Comparison of ENCODE assay signal across 8 cellular contexts in the genomic region with DNA sequence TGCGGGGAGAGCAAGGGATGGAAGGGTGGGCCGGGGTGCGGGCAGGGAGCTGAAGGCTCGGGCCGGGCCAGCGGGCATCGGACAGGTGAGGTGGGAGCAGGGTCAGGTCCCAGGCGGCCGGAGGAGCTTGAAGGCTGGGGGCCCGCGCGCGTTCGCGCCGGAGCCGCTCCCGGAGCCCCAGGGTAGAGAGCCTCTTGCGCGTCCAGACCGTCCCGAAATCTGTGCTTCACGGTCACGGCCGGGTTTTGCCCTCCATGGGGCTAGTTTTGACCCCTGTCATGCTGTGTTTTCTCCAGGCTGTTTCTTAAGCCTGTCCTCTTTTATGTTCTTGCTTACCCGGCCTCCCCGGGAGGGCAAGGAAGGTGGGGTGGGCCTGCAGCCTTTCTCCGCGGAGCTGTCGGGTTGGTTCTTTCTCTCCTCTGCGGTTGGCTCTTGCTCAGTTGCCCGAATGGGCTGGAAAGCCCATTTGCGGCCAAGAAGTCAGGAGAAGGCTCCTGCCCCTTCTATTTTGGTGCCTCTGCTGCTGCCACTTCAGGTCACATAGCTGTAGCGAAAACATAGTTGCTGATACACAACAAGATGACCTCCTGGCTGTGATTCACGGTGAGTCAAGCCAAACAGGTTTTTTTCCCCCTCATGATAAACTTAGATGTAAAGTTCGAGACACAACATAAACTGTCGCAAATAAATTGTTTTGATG. TPM values are rescaled to one million over a fixed set of nuclear protein-coding genes. Genes with fewer than 3 reads are reported as not detected.
DNase-seq lines count a peak whose midpoint lies in the region; ATAC-seq and TF ChIP-seq lines count a peak whose summit lies in the region.

No MANE protein-coding gene starts in this region.

- intact Hi-C loops in upper lobe of right lung (cut with DNase I), result no loop called here

- H3K9me3 ChIP-seq in upper lobe of right lung, result no peaks in the 10 kb centered on the region

- ATAC-seq in GM21367 (IDR thresholded peaks at IDR 0.05; ENCODE audit: unreplicated experiment) (peak; percentile 41), HG03565 (IDR thresholded peaks at IDR 0.05; ENCODE audit: unreplicated experiment) (peak; percentile 23), upper lobe of right lung (peak; percentile 64)
- ATAC-seq in activated CD4-positive, CD25-positive, alpha-beta regulatory T cell treated with anti-CD3 and anti-CD28 coated beads, Interleukin-2, amount 50 U/mL, for 24 hours, result peak; percentile 18 to 23

- peak overlapping the region; percentile 80 for H3K27ac ChIP-seq in upper lobe of right lung

- TF ChIP-seq CTCF in epithelial cell of esophagus (IDR thresholded peaks at IDR 0.05; ENCODE audit: insufficient read depth, low read depth, low read length, missing control alignments), result no peak
- no peak for TF ChIP-seq CTCF in upper lobe of right lung (IDR thresholded peaks at IDR 0.05)

- no peaks in the 10 kb centered on the region for H3K27me3 ChIP-seq in upper lobe of right lung

- no peaks in the 10 kb centered on the region for H3K36me3 ChIP-seq in upper lobe of right lung

- H3K4me3 ChIP-seq in epithelial cell of esophagus (ENCODE audit: low read length) (peak overlapping the region; percentile 77), upper lobe of right lung (peak overlapping the region; percentile 92)

- DNase-seq in Daoy (ENCODE audit: low read depth), result peak; percentile 53
- peak; percentile 87 for DNase-seq in epithelial cell of esophagus (ENCODE audit: low read depth)
- DNase-seq in midbrain (lab: John Stamatoyannopoulos, UW), result peak; percentile 31
- peak; percentile 77 for DNase-seq in upper lobe of right lung
- DNase-seq in NCI-H2107 treated with DMSO at 0.1 percent for 48 hours (lab: John Stamatoyannopoulos, UW; ENCODE audit: unreplicated experiment), result no peak

- H3K4me1 ChIP-seq in upper lobe of right lung, result peaks cover 12% of the 10 kb centered on the region

RNA-seq across cellular contexts. Expression of a gene that starts 0.7 kb away (rescaled TPM):
- total RNA-seq in Daoy (2014; rRNA removed; shearing (Covaris generic)), result 11.7 and 15.5 TPM in 2 replicates
- total RNA-seq in upper lobe of right lung, result 18.2 TPM

RNA-seq across cellular contexts. Expression of a gene that starts 49.8 kb away (rescaled TPM):
- total RNA-seq in Daoy (2014; rRNA removed; shearing (Covaris generic)), result 53.5 and 84.8 TPM in 2 replicates
- total RNA-seq in upper lobe of right lung, result 28.3 TPM
